In the genomic region with DNA sequence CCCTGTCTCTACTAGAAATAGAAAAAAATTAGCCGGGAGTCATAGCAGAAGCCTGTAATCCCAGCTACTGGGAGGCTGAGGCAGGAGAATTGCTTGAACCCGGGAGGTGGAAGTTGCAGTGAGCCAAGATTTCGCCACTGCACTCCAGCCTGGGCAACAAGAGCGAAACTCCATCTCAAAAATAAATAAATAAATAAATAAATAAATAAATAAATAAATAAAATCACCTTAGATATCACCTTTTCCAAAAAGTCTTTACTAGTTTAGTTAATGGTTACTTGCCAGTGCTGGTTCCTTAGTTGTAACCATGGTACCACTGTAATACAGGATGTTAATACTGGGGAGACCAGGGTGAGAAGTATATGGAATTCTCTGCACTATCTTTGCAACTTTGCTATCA, we compare ENCODE assay signal across 3 cellular contexts. TPM values are rescaled to one million over a fixed set of nuclear protein-coding genes. Genes with fewer than 3 reads are reported as not detected.
"Had no signal": no experiment of that assay in that cellular context is flagged by ENCODE, and none has a peak within 500 bp of the region (broad histone marks: within the 10 kb centered on the region; RNA-seq: fewer than 3 reads in every experiment).

No MANE protein-coding gene starts in this region.

RNA-seq across cellular contexts. Expression of gene FRMPD1, which starts 48.7 kb away (rescaled TPM):
- total RNA-seq: M059J, SJSA1 had no signal
- polyA plus RNA-seq: SK-N-SH had no signal
